Comparison of ENCODE assay signal across 8 cellular contexts in the genomic region with DNA sequence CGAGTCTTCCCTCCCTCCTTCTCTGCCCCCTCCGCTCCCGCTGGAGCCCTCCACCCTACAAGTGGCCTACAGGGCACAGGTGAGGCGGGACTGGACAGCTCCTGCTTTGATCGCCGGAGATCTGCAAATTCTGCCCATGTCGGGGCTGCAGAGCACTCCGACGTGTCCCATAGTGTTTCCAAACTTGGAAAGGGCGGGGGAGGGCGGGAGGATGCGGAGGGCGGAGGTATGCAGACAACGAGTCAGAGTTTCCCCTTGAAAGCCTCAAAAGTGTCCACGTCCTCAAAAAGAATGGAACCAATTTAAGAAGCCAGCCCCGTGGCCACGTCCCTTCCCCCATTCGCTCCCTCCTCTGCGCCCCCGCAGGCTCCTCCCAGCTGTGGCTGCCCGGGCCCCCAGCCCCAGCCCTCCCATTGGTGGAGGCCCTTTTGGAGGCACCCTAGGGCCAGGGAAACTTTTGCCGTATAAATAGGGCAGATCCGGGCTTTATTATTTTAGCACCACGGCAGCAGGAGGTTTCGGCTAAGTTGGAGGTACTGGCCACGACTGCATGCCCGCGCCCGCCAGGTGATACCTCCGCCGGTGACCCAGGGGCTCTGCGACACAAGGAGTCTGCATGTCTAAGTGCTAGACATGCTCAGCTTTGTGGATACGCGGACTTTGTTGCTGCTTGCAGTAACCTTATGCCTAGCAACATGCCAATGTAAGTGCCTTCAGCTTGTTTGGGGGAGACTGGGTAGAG. TPM values are rescaled to one million over a fixed set of nuclear protein-coding genes. Genes with fewer than 3 reads are reported as not detected.
DNase-seq lines count a peak whose midpoint lies in the region; ATAC-seq, FAIRE-seq and TF ChIP-seq lines count a peak whose summit lies in the region.

A gene (plus strand): TSS at position 497 of the 742 bp plus-strand sequence. CDS start 137 bp downstream, at position 634.

- intact Hi-C loops in activated CD4-positive, alpha-beta T cell treated with anti-CD3 and anti-CD28 coated beads for 36 hours (cut with DNase I, micrococcal nuclease), result loop anchor here (1.0 to 10.0 kb wide), 11 partner anchors 107 to 1150 kb away; no protein-coding TSS in a partner anchor

- H2AFZ ChIP-seq in fibroblast of lung (ENCODE audit: low read length), result no peak within 1 kb of the TSS

- peak within 1 kb of the TSS; percentile 76 for H3K9ac ChIP-seq in fibroblast of lung (ENCODE audit: insufficient read depth, low read length)

- CTCF ChIA-PET in activated CD4-positive, alpha-beta T cell treated with anti-CD3 and anti-CD28 coated beads for 36 hours (lab: Charles Lee), result interaction anchor here (0.5 to 1.6 kb wide), 8 partner anchors 9 to 952 kb away, joined by 3 to 5 read pairs (median 3); no protein-coding TSS in a partner anchor
- CTCF ChIA-PET in activated CD4-positive, alpha-beta T cell treated with anti-CD3 and anti-CD28 coated beads, Interleukin-2, amount 10 ng/mL, durations not matched to agents 7 days and 5 days (lab: Charles Lee), result interaction anchor here (1.1 to 1.2 kb wide), 2 partner anchors 19 to 526 kb away, joined by 3 read pairs; no protein-coding TSS in a partner anchor

- H3K9me3 Mint-ChIP-seq in activated CD4-positive, alpha-beta T cell treated with anti-CD3 and anti-CD28 coated beads for 36 hours (ENCODE audit: low read depth), result no peaks in the 10 kb centered on the region
- no peaks in the 10 kb centered on the region for H3K9me3 Mint-ChIP-seq in activated CD4-positive, alpha-beta T cell treated with anti-CD3 and anti-CD28 coated beads, Interleukin-2, amount 10 ng/mL, durations not matched to agents 7 days and 5 days
- H3K9me3 Mint-ChIP-seq in naive thymus-derived CD8-positive, alpha-beta T cell, result peaks cover 0 to 12% (median 0%) of the 10 kb centered on the region in 9 donors

- peaks cover 54% of the 10 kb centered on the region for H3K79me2 ChIP-seq in fibroblast of lung (ENCODE audit: control insufficient read depth, insufficient read depth, low read length)

- H3K9me3 ChIP-seq in WERI-Rb-1 (ENCODE audit: severe bottlenecking) (no peaks in the 10 kb centered on the region), fibroblast of lung (ENCODE audit: control insufficient read depth, insufficient read depth, low read depth, low read length) (no peaks in the 10 kb centered on the region)

- POLR2A ChIA-PET in activated CD4-positive, alpha-beta T cell treated with anti-CD3 and anti-CD28 coated beads for 36 hours (lab: Charles Lee), result no interaction called here
- POLR2A ChIA-PET in activated CD4-positive, alpha-beta T cell treated with anti-CD3 and anti-CD28 coated beads, Interleukin-2, amount 10 ng/mL, durations not matched to agents 7 days and 5 days (lab: Charles Lee), result no interaction called here
- POLR2A ChIA-PET in naive thymus-derived CD8-positive, alpha-beta T cell (lab: Charles Lee), result no interaction called here

- H3K27ac ChIP-seq in WERI-Rb-1, result peak within 1 kb of the TSS; percentile 50
- peak within 1 kb of the TSS; percentile 96 for H3K27ac ChIP-seq in fibroblast of lung (ENCODE audit: insufficient read depth, low read length)

- H3K36me3 ChIP-seq in WERI-Rb-1 (no peaks in the 10 kb centered on the region), fibroblast of lung (ENCODE audit: control insufficient read depth, insufficient read depth, low read length) (peaks cover 8% of the 10 kb centered on the region)

- H3K27me3 Mint-ChIP-seq in activated CD4-positive, alpha-beta T cell treated with anti-CD3 and anti-CD28 coated beads for 36 hours, result peaks cover 28% of the 10 kb centered on the region
- H3K27me3 Mint-ChIP-seq in activated CD4-positive, alpha-beta T cell treated with anti-CD3 and anti-CD28 coated beads, Interleukin-2, amount 10 ng/mL, durations not matched to agents 7 days and 5 days, result peaks cover 26% of the 10 kb centered on the region
- H3K27me3 Mint-ChIP-seq in naive thymus-derived CD8-positive, alpha-beta T cell, result peaks cover 20 to 61% (median 43%) of the 10 kb centered on the region in 5 donors

- peak; percentile 33 for ATAC-seq in activated CD4-positive, alpha-beta T cell treated with anti-CD3 and anti-CD28 coated beads for 36 hours
- ATAC-seq in naive thymus-derived CD8-positive, alpha-beta T cell, result peak; percentile 53 to 64

- peaks cover 8% of the 10 kb centered on the region for H3K4me1 Mint-ChIP-seq in activated CD4-positive, alpha-beta T cell treated with anti-CD3 and anti-CD28 coated beads for 36 hours
- peaks cover 3% of the 10 kb centered on the region for H3K4me1 Mint-ChIP-seq in activated CD4-positive, alpha-beta T cell treated with anti-CD3 and anti-CD28 coated beads, Interleukin-2, amount 10 ng/mL, durations not matched to agents 7 days and 5 days
- peaks cover 5 to 14% (median 11%) of the 10 kb centered on the region in 4 donors for H3K4me1 Mint-ChIP-seq in naive thymus-derived CD8-positive, alpha-beta T cell

- FAIRE-seq in HTR-8/SVneo (lab: Jason Lieb, UNC), result no peak

- peak; percentile 22 for DNase-seq in activated CD4-positive, alpha-beta T cell treated with anti-CD3 and anti-CD28 coated beads for 36 hours
- DNase-seq in activated CD4-positive, alpha-beta T cell treated with anti-CD3 and anti-CD28 coated beads, Interleukin-2, amount 10 ng/mL, durations not matched to agents 7 days and 5 days, result no peak
- DNase-seq in WERI-Rb-1, result no peak
- peak; percentile 98 to 99 for DNase-seq in fibroblast of lung (ENCODE audit: low read depth in 2 of 2)
- peak in 2 of 10 donors; percentile 5 to 28 for DNase-seq in naive thymus-derived CD8-positive, alpha-beta T cell
- DNase-seq in SW480 (ENCODE audit: low spot score), result no peak
- DNase-seq in NCI-H1436 treated with DMSO at 0.1 percent for 48 hours (lab: John Stamatoyannopoulos, UW), result no peak
- DNase-seq in HTR-8/SVneo (ENCODE audit: insufficient read length, low spot score), result no peak

- H3K27ac Mint-ChIP-seq in activated CD4-positive, alpha-beta T cell treated with anti-CD3 and anti-CD28 coated beads for 36 hours, result no peak within 1 kb of the TSS
- no peak within 1 kb of the TSS for H3K27ac Mint-ChIP-seq in activated CD4-positive, alpha-beta T cell treated with anti-CD3 and anti-CD28 coated beads, Interleukin-2, amount 10 ng/mL, durations not matched to agents 7 days and 5 days
- peak within 1 kb of the TSS in 4 of 10 donors; percentile 29 to 56 (median 44) for H3K27ac Mint-ChIP-seq in naive thymus-derived CD8-positive, alpha-beta T cell

- no peaks in the 10 kb centered on the region for H3K27me3 ChIP-seq in WERI-Rb-1 (ENCODE audit: insufficient read depth, low read depth, severe bottlenecking)
- no peaks in the 10 kb centered on the region for H3K27me3 ChIP-seq in fibroblast of lung (ENCODE audit: control insufficient read depth, insufficient read depth, low read length)

- peaks cover 13% of the 10 kb centered on the region for H3K4me1 ChIP-seq in fibroblast of lung (ENCODE audit: control insufficient read depth, extremely low read depth, insufficient read depth, low read length)

- H3K4me3 ChIP-seq in WERI-Rb-1 (ENCODE audit: low read depth, low read length) (no peak within 1 kb of the TSS), fibroblast of lung (replicated peaks in 1 of 4; ENCODE audit: control extremely low read depth in 1 of 4, insufficient read depth in 1 of 4, low read depth in 3 of 4, low read length in 4 of 4) (peak within 1 kb of the TSS; percentile 87 to 100 (median 93))

- TF ChIP-seq CTCF in WERI-Rb-1 (IDR thresholded peaks at IDR 0.05; ENCODE audit: low read depth, low read length) (no peak), fibroblast of lung (conservative IDR thresholded peaks at IDR 0.05 in 1 of 2, IDR thresholded peaks at IDR 0.05 in 1 of 2; ENCODE audit: low read depth in 1 of 2, low read length in 2 of 2) (no peak)

- H3K36me3 Mint-ChIP-seq in activated CD4-positive, alpha-beta T cell treated with anti-CD3 and anti-CD28 coated beads for 36 hours (ENCODE audit: low read depth), result no peaks in the 10 kb centered on the region
- H3K36me3 Mint-ChIP-seq in activated CD4-positive, alpha-beta T cell treated with anti-CD3 and anti-CD28 coated beads, Interleukin-2, amount 10 ng/mL, durations not matched to agents 7 days and 5 days (ENCODE audit: low read depth), result no peaks in the 10 kb centered on the region
- no peaks in the 10 kb centered on the region for H3K36me3 Mint-ChIP-seq in naive thymus-derived CD8-positive, alpha-beta T cell

- H3K4me3 Mint-ChIP-seq in activated CD4-positive, alpha-beta T cell treated with anti-CD3 and anti-CD28 coated beads for 36 hours, result no peak within 1 kb of the TSS
- H3K4me3 Mint-ChIP-seq in activated CD4-positive, alpha-beta T cell treated with anti-CD3 and anti-CD28 coated beads, Interleukin-2, amount 10 ng/mL, durations not matched to agents 7 days and 5 days, result no peak within 1 kb of the TSS
- H3K4me3 Mint-ChIP-seq in naive thymus-derived CD8-positive, alpha-beta T cell, result peak within 1 kb of the TSS in 9 of 10 donors; percentile 19 to 88 (median 57)

- H4K20me1 ChIP-seq in fibroblast of lung (ENCODE audit: control insufficient read depth, extremely low read depth, insufficient read depth, low read length), result peaks cover 11% of the 10 kb centered on the region

- peak within 1 kb of the TSS; percentile 96 for H3K4me2 ChIP-seq in fibroblast of lung (ENCODE audit: extremely low read depth, insufficient read depth, low read length)

RNA-seq across cellular contexts. Expression of the gene that starts here (rescaled TPM):
- total RNA-seq in activated CD4-positive, alpha-beta T cell treated with anti-CD3 and anti-CD28 coated beads for 36 hours, result under 1 TPM; 0.11 to 0.19 TPM
- under 1 TPM; 0.06 to 0.15 TPM for total RNA-seq in activated CD4-positive, alpha-beta T cell treated with anti-CD3 and anti-CD28 coated beads, Interleukin-2, amount 10 ng/mL, durations not matched to agents 7 days and 5 days
- total RNA-seq in fibroblast of lung, result 2,400 and 2,928 TPM in 2 replicates
- polyA plus RNA-seq in fibroblast of lung, result 1,580 and 3,638 TPM in 2 replicates
- 1,860 and 4,504 TPM in 2 replicates for polyA plus RNA-seq in fibroblast of lung (2012)
- 1,232 and 3,278 TPM in 2 replicates for polyA minus RNA-seq in fibroblast of lung (ENCODE audit: low replicate concordance)
- not detected for total RNA-seq in naive thymus-derived CD8-positive, alpha-beta T cell
- not detected for polyA plus RNA-seq in naive thymus-derived CD8-positive, alpha-beta T cell

Comparison
In these comparisons a context has a peak if more than half of its experiments do, and no peak if none do; other contexts are left out.
1. RNA of the gene that starts here (total RNA-seq): 2,400 to 2,928 TPM in fibroblast of lung; 0.11 to 0.19 TPM in activated CD4-positive, alpha-beta T cell treated with anti-CD3 and anti-CD28 coated beads for 36 hours, 0.06 to 0.15 TPM in activated CD4-positive, alpha-beta T cell treated with anti-CD3 and anti-CD28 coated beads, Interleukin-2, amount 10 ng/mL, durations not matched to agents 7 days and 5 days and not detected in naive thymus-derived CD8-positive, alpha-beta T cell; every median in the first group is over 1,000 times any median in the second.
2. RNA of the gene that starts here (polyA plus RNA-seq): 1,580 to 4,504 TPM in fibroblast of lung; not detected in naive thymus-derived CD8-positive, alpha-beta T cell; every median in the first group is over 1,000 times any median in the second.
3. Peak in DNase-seq and ATAC-seq in activated CD4-positive, alpha-beta T cell treated with anti-CD3 and anti-CD28 coated beads for 36 hours; RNA of the gene not detected or under 1 TPM.
4. Peak in ATAC-seq in naive thymus-derived CD8-positive, alpha-beta T cell; RNA of the gene not detected or under 1 TPM.
5. DNase-seq: peak in fibroblast of lung (2 of 2); none in activated CD4-positive, alpha-beta T cell treated with anti-CD3 and anti-CD28 coated beads, Interleukin-2, amount 10 ng/mL, durations not matched to agents 7 days and 5 days (single experiment), WERI-Rb-1 (single experiment), SW480 (single experiment), NCI-H1436 treated with DMSO at 0.1 percent for 48 hours (single experiment) and HTR-8/SVneo (single experiment).
6. H3K4me3 Mint-ChIP-seq: peak in naive thymus-derived CD8-positive, alpha-beta T cell (9 of 10); none in activated CD4-positive, alpha-beta T cell treated with anti-CD3 and anti-CD28 coated beads for 36 hours (single experiment) and activated CD4-positive, alpha-beta T cell treated with anti-CD3 and anti-CD28 coated beads, Interleukin-2, amount 10 ng/mL, durations not matched to agents 7 days and 5 days (single experiment).